ENCODE assay signal across 9 cellular contexts in the genomic region with DNA sequence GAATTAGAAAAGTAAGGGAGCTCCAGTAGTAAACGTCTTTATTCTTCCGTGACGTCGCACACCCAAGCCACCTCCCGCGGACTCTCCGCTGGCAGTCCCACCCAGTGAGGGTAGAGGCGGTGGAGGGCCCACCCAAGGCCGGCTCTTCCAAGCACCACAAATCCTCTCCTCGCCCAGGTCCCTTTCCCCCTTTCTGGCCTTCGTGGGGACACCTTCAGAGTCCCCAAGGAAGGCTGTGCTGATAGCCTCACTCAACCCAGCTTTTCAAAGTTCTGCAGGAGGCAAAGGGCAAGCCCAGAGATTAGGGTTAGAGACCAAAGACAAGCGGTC. TPM values are rescaled to one million over a fixed set of nuclear protein-coding genes. Genes with fewer than 3 reads are reported as not detected.
DNase-seq lines count a peak whose midpoint lies in the region; ATAC-seq lines count a peak whose summit lies in the region.
"Had no signal": no experiment of that assay in that cellular context is flagged by ENCODE, and none has a peak within 500 bp of the region (broad histone marks: within the 10 kb centered on the region; RNA-seq: fewer than 3 reads in every experiment).

No MANE protein-coding gene starts in this region.

- DNase-seq in Right ventricle myocardium inferior (ENCODE audit: missing footprints) (no peak), cardiac septum (ENCODE audit: low spot score) (no peak), NCI-H774 (lab: John Stamatoyannopoulos, UW) (no peak), AG20443 (ENCODE audit: low spot score) (no peak), NAMALWA (ENCODE audit: low spot score) (no peak)

- peak overlapping the region; percentile 86 for H3K9ac ChIP-seq in HUES64 (ENCODE audit: low read depth, low read length)
- peak overlapping the region; percentile 97 for H3K9ac ChIP-seq in mucosa of stomach (ENCODE audit: low read length)

- peak overlapping the region; percentile 94 for H3K4me3 ChIP-seq in HUES64 (ENCODE audit: low read length)
- peak overlapping the region; percentile 80 for H3K4me3 ChIP-seq in mucosa of stomach (ENCODE audit: low read length)

- H3K27me3 ChIP-seq in HUES64 (ENCODE audit: insufficient read depth, low read length): no peaks in the 10 kb centered on the region
- no peaks in the 10 kb centered on the region for H3K27me3 ChIP-seq in mucosa of stomach (ENCODE audit: control insufficient read depth, insufficient read depth, low read length)

- H3K27ac ChIP-seq in HUES64 (ENCODE audit: low read depth, low read length) (peak overlapping the region; percentile 86), cingulate gyrus (ENCODE audit: low read depth, low read length) (peak overlapping the region; percentile 89)

- H3K9me3 ChIP-seq in HUES64 (ENCODE audit: insufficient read depth, low read depth, low read length) (no peaks in the 10 kb centered on the region), mucosa of stomach (ENCODE audit: control insufficient read depth, low read length) (no peaks in the 10 kb centered on the region)

- 20% methylated on average over 12 of the region's 12 CpGs for WGBS in HUES64

- intact Hi-C loops in Right ventricle myocardium inferior (cut with DNase I) (no loop called here), cardiac septum (cut with DNase I) (no loop called here)

- peak; percentile 36 for ATAC-seq in Right ventricle myocardium inferior

- H3K4me1 ChIP-seq in HUES64 (ENCODE audit: insufficient read depth, low read length) (no peaks in the 10 kb centered on the region), mucosa of stomach (ENCODE audit: control insufficient read depth, insufficient read depth, low read length) (peaks cover 23% of the 10 kb centered on the region)

- peaks cover 58% of the 10 kb centered on the region for H3K36me3 ChIP-seq in HUES64 (ENCODE audit: insufficient read depth, low read length)
- no peaks in the 10 kb centered on the region for H3K36me3 ChIP-seq in mucosa of stomach (ENCODE audit: control insufficient read depth, insufficient read depth, low read length)

RNA-seq across cellular contexts. Expression of gene GPN2, which starts 0.3 kb away (rescaled TPM):
- 14.9 TPM for total RNA-seq in Right ventricle myocardium inferior
- total RNA-seq in cardiac septum: 23.4 TPM
- 23.4 TPM for polyA plus RNA-seq in HUES64 (2013, experiment 1 of 2)
- polyA plus RNA-seq in HUES64 (2013, experiment 2 of 2): 23.6 TPM

RNA-seq across cellular contexts. Expression of gene GPATCH3, which starts 9.8 kb away (rescaled TPM):
- total RNA-seq in Right ventricle myocardium inferior (10.9 TPM), cardiac septum (6.4 TPM)
- 9.5 TPM for polyA plus RNA-seq in HUES64 (2013, experiment 1 of 2)
- 9.4 TPM for polyA plus RNA-seq in HUES64 (2013, experiment 2 of 2)

RNA-seq across cellular contexts. Expression of gene NR0B2, which starts 23.3 kb away (rescaled TPM):
- total RNA-seq in Right ventricle myocardium inferior (4.7 TPM), cardiac septum (5.7 TPM)
- not detected for polyA plus RNA-seq in HUES64 (2013, experiment 1 of 2)
- not detected for polyA plus RNA-seq in HUES64 (2013, experiment 2 of 2)
- total RNA-seq: glomerular endothelial cell had no signal

RNA-seq across cellular contexts. Expression of gene SFN, which starts 27.5 kb away (rescaled TPM):
- total RNA-seq in Right ventricle myocardium inferior: not detected
- total RNA-seq in cardiac septum: not detected
- polyA plus RNA-seq in HUES64 (2013, experiment 1 of 2): 4.1 TPM
- polyA plus RNA-seq in HUES64 (2013, experiment 2 of 2): 4.8 TPM
- total RNA-seq: glomerular endothelial cell had no signal

RNA-seq across cellular contexts. Expression of gene NUDC, which starts 31.1 kb away (rescaled TPM):
- total RNA-seq in Right ventricle myocardium inferior (72.5 TPM), cardiac septum (55.5 TPM)
- polyA plus RNA-seq in HUES64 (2013, experiment 1 of 2): 124 TPM
- polyA plus RNA-seq in HUES64 (2013, experiment 2 of 2): 116 TPM
